ENCODE assay signal across 8 cellular contexts in the genomic region with DNA sequence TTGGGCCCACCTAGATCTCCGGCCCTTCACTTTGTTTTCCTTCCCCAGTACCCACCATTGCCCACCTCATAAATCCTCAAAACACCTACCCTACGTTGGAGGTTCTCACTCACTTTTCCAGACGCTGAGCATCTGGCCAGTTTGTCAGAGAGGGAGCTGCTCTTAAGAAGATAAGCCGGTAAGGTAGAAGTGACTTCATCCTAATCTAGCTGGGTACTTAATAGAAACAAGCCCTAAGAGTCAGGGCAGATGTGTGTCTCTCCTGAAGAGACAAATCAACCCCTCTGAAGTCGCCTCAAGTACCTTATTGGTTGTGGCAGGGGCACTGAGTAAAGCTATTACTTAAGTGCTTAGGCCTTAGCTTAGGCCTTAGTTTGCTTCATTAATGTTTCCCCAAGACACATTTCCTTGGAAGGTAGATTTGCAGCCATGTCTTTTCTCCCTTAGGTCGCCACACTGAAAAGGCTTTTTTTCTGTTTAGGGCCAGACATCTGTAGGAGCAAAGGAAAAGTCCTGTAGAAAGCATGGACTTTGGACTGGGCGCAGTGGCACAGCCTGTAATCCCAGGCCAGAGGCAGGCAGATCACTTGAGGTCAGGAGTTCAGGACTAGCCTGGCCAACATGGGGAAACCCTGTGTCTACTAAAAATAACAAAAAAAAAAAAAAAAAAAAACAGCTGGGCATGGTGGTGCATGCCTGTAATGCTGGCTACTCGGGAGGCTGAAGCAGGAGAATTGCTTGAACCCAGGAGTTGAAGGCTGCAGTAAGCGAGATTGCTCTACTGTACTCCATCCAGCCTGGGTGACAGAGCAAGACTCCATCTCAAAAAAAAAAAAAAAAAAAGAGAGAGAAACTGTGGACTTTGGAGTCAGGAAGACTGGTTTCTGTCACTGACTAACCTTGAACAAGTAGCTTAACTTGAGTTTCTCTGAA. TPM values are rescaled to one million over a fixed set of nuclear protein-coding genes. Genes with fewer than 3 reads are reported as not detected.
DNase-seq lines count a peak whose midpoint lies in the region; ATAC-seq and TF ChIP-seq lines count a peak whose summit lies in the region.

No MANE protein-coding gene starts in this region.

- peaks cover 26% of the 10 kb centered on the region for H3K36me3 Mint-ChIP-seq in MCF 10A (ENCODE audit: insufficient read depth, unreplicated experiment)

- H3K27me3 ChIP-seq in HUES48 (ENCODE audit: control insufficient read depth, insufficient read depth, low read length) (no peaks in the 10 kb centered on the region), lower lobe of right lung (ENCODE audit: low read depth) (no peaks in the 10 kb centered on the region), aorta (ENCODE audit: control insufficient read depth in 1 of 2, insufficient read depth in 2 of 2, low read length in 1 of 2) (no peaks in the 10 kb centered on the region)

- H3K27ac ChIP-seq in HUES48 (ENCODE audit: low read depth, low read length) (no peak overlapping the region), lower lobe of right lung (peak overlapping the region; percentile 87), aorta (ENCODE audit: low read depth in 1 of 2, low read length in 2 of 2) (peak overlapping the region in 1 of 2 donors; percentile 14)

- POLR2A ChIA-PET in MCF 10A (lab: Yijun Ruan, JAX): interaction anchor here (0.6 to 3.5 kb wide), 15 partner anchors 10 to 880 kb away, joined by 3 to 45 read pairs (median 5); partner anchors contain the start of genes CYB561, DCAF7 and MAP3K3

- peak overlapping the region; percentile 88 for H3K27ac Mint-ChIP-seq in MCF 10A (ENCODE audit: low read depth, unreplicated experiment)

- peak overlapping the region; percentile 79 for H3K4me3 Mint-ChIP-seq in MCF 10A (ENCODE audit: unreplicated experiment)

- intact Hi-C loops in MCF 10A (cut with micrococcal nuclease): no loop called here
- intact Hi-C loops in lower lobe of right lung (cut with DNase I): no loop called here
- intact Hi-C loops in aorta (cut with DNase I): loop anchor here in 1 of 2 donors (5.0 kb wide), 1 partner anchor 49 kb away; the partner anchor contains the start of gene DCAF7

- TSS peak; percentile 51 for BruUV-seq in MCF 10A (replicated peaks; lab: Mats Ljungman, UMichigan)

- peaks cover 4% of the 10 kb centered on the region for H3K4me1 Mint-ChIP-seq in MCF 10A (ENCODE audit: insufficient read depth, unreplicated experiment)

- ATAC-seq in lower lobe of right lung (peak in 1 of 2 donors; percentile 18), aorta (ENCODE audit: low FRiP score) (no peak), HG03342 (IDR thresholded peaks at IDR 0.05; ENCODE audit: unreplicated experiment) (no peak)

- H3K4me3 ChIP-seq in AG10803 (ENCODE audit: low read length) (peak overlapping the region; percentile 91), HUES48 (ENCODE audit: low read depth, low read length) (peak overlapping the region; percentile 78), lower lobe of right lung (peak overlapping the region; percentile 89), aorta (ENCODE audit: low read length in 2 of 2) (peak overlapping the region; percentile 67 to 88)

- no peaks in the 10 kb centered on the region for H3K4me1 ChIP-seq in HUES48 (ENCODE audit: control insufficient read depth, insufficient read depth, low read length)
- H3K4me1 ChIP-seq in lower lobe of right lung: peaks cover 21% of the 10 kb centered on the region
- no peaks in the 10 kb centered on the region for H3K4me1 ChIP-seq in aorta (ENCODE audit: control insufficient read depth in 1 of 2, insufficient read depth in 2 of 2, low read length in 2 of 2)

- H3K36me3 ChIP-seq in HUES48 (ENCODE audit: control insufficient read depth, insufficient read depth, low read length) (peaks cover 24% of the 10 kb centered on the region), lower lobe of right lung (peaks cover 36% of the 10 kb centered on the region), aorta (ENCODE audit: control insufficient read depth in 1 of 2, insufficient read depth in 2 of 2, low read length in 1 of 2) (peaks cover 0 to 5% of the 10 kb centered on the region in 2 donors)

- no peaks in the 10 kb centered on the region for H3K27me3 Mint-ChIP-seq in MCF 10A (ENCODE audit: insufficient read depth, unreplicated experiment)

- in situ Hi-C loops in KBM-7 (cut with MboI; ENCODE audit: low pct_unique_long_range_greater_than_20kb, low sequenced_read_pairs): loop anchor here (25.0 kb wide), 1 partner anchor 164 kb away; the partner anchor contains the start of gene CYB561

- no peaks in the 10 kb centered on the region for H3K9me3 Mint-ChIP-seq in MCF 10A (ENCODE audit: unreplicated experiment)

- H3K9me3 ChIP-seq in HUES48 (ENCODE audit: control insufficient read depth, insufficient read depth, low read length) (no peaks in the 10 kb centered on the region), lower lobe of right lung (no peaks in the 10 kb centered on the region), aorta (ENCODE audit: control insufficient read depth, low read length) (no peaks in the 10 kb centered on the region)

- H3K9ac ChIP-seq in HUES48 (ENCODE audit: low read depth, low read length): peak overlapping the region; percentile 66

- CTCF ChIA-PET in MCF 10A (lab: Yijun Ruan, JAX): interaction anchor here (0.6 to 1.3 kb wide), 8 partner anchors 10 to 176 kb away, joined by 3 to 14 read pairs (median 4); no protein-coding TSS in a partner anchor

- 47 to 48% methylated on average over 9 of the region's 9 CpGs for WGBS in aorta, 2 donors

- DNase-seq in AG10803 (ENCODE audit: low read depth) (peak; percentile 3), MCF 10A (ENCODE audit: unreplicated experiment) (peak; percentile 6), lower lobe of right lung (no peak), aorta (no peak), GM03348 (ENCODE audit: low spot score) (no peak), KBM-7 (no peak)

- TF ChIP-seq CTCF in AG10803 (conservative IDR thresholded peaks at IDR 0.05; ENCODE audit: low read length) (no peak), MCF 10A (IDR thresholded peaks at IDR 0.05; ENCODE audit: unreplicated experiment) (no peak), lower lobe of right lung (IDR thresholded peaks at IDR 0.05) (no peak)

RNA-seq across cellular contexts. Expression of gene TACO1, which starts 1.0 kb away (rescaled TPM):
- total RNA-seq in MCF 10A (2022) (36.5 and 38.7 TPM in 2 replicates), lower lobe of right lung (13.6 TPM), aorta (10 to 100 TPM; 10.8 to 11.0 TPM)
- 10 to 100 TPM; 13.1 to 17.5 TPM for polyA plus RNA-seq in aorta

RNA-seq across cellular contexts. Expression of gene MAP3K3, which starts 20.5 kb away (rescaled TPM):
- total RNA-seq in MCF 10A (2022) (12.8 and 13.8 TPM in 2 replicates), lower lobe of right lung (58.5 TPM), aorta (10 to 100 TPM; 54.5 to 83.2 TPM)
- polyA plus RNA-seq in aorta: 10 to 100 TPM; 16.2 to 40.4 TPM

RNA-seq across cellular contexts. Expression of gene DCAF7, which starts 51.4 kb away (rescaled TPM):
- total RNA-seq in MCF 10A (2022): 81.6 and 91.4 TPM in 2 replicates
- total RNA-seq in lower lobe of right lung: 93.8 TPM
- 10 to 100 TPM; 39.3 to 52.7 TPM for total RNA-seq in aorta
- polyA plus RNA-seq in aorta: 10 to 100 TPM; 11.0 to 14.7 TPM

Comparison
In these comparisons a context has a peak if more than half of its experiments do, and no peak if none do; other contexts are left out.
1. DNase-seq: peak in AG10803 (single experiment) and MCF 10A (single experiment); none in lower lobe of right lung (single experiment), aorta (0 of 2), GM03348 (single experiment) and KBM-7 (single experiment).
2. Peak in every context shown above with its lines, with median percentiles within 50 percentile points of each other: H3K4me3 ChIP-seq.